ENCODE assay signal across 9 cellular contexts in genomic region chr17:40095356-40095943, GRCh38. TPM values are rescaled to one million over a fixed set of nuclear protein-coding genes. Genes with fewer than 3 reads are reported as not detected.
DNase-seq lines count a peak whose midpoint lies in the region; ATAC-seq and TF ChIP-seq lines count a peak whose summit lies in the region.
"Had no signal": no experiment of that assay in that cellular context is flagged by ENCODE, and none has a peak within 500 bp of the region (broad histone marks: within the 10 kb centered on the region; RNA-seq: fewer than 3 reads in every experiment).

No MANE protein-coding gene starts in this region.

- CTCF ChIA-PET in activated naive CD4-positive, alpha-beta T cell treated with anti-CD3 and anti-CD28 coated beads, Interleukin-2, amount 10 ng/mL, durations not matched to agents 7 days and 5 days (lab: Charles Lee), result interaction anchor here (2.3 to 9.9 kb wide), 3 partner anchors 9 to 20 kb away, joined by 10 to 95 read pairs (median 15); no protein-coding TSS in a partner anchor

- TF ChIP-seq CTCF in body of pancreas (IDR thresholded peaks at IDR 0.05) (no peak), upper lobe of left lung (IDR thresholded peaks at IDR 0.05) (peak in 1 of 6 experiments; percentile 4)

- H3K27ac Mint-ChIP-seq in activated naive CD4-positive, alpha-beta T cell treated with anti-CD3 and anti-CD28 coated beads, Interleukin-2, amount 10 ng/mL, durations not matched to agents 7 days and 5 days, result peak overlapping the region; percentile 87
- peak overlapping the region; percentile 94 to 98 (median 98) for H3K27ac Mint-ChIP-seq in naive B cell

- TF ChIP-seq EP300 in upper lobe of left lung (IDR thresholded peaks at IDR 0.05), result no peak

- 49 to 52% methylated on average over 7 to 17 of the region's 17 CpGs for WGBS in body of pancreas, 2 donors
- 74 to 78% methylated on average over 9 to 17 of the region's 17 CpGs for WGBS in upper lobe of left lung, 2 donors

- DNase-seq in activated naive CD4-positive, alpha-beta T cell treated with anti-CD3 and anti-CD28 coated beads, Interleukin-2, amount 10 ng/mL, durations not matched to agents 7 days and 5 days, result no peak
- DNase-seq in activated naive CD4-positive, alpha-beta T cell (lab: John Stamatoyannopoulos, UW), result no peak
- peak in 3 of 4 donors; percentile 44 to 68 (median 51) for DNase-seq in body of pancreas
- no peak for DNase-seq in naive B cell
- no peak for DNase-seq in upper lobe of left lung
- no peak for DNase-seq in posterior vena cava (ENCODE audit: low spot score)
- no peak for DNase-seq in NCI-H526 (lab: John Stamatoyannopoulos, UW)
- no peak for DNase-seq in kidney tubule cell (ENCODE audit: low spot score)
- DNase-seq: islet precursor cell had no signal

- ATAC-seq in body of pancreas, result no peak
- ATAC-seq in naive B cell (ENCODE audit: low read depth in 2 of 2), result no peak
- no peak for ATAC-seq in upper lobe of left lung (ENCODE audit: low FRiP score in 2 of 2)

- H3K36me3 Mint-ChIP-seq in activated naive CD4-positive, alpha-beta T cell treated with anti-CD3 and anti-CD28 coated beads, Interleukin-2, amount 10 ng/mL, durations not matched to agents 7 days and 5 days, result peaks cover 37% of the 10 kb centered on the region
- H3K36me3 Mint-ChIP-seq in naive B cell, result peaks cover 10 to 25% of the 10 kb centered on the region in 2 donors

- no peaks in the 10 kb centered on the region for H3K9me3 Mint-ChIP-seq in activated naive CD4-positive, alpha-beta T cell treated with anti-CD3 and anti-CD28 coated beads, Interleukin-2, amount 10 ng/mL, durations not matched to agents 7 days and 5 days
- H3K9me3 Mint-ChIP-seq in naive B cell, result peaks cover 0 to 2% (median 0%) of the 10 kb centered on the region in 7 donors

- peaks cover 8 to 9% of the 10 kb centered on the region in 2 donors for H3K36me3 ChIP-seq in body of pancreas (replicated peaks in 1 of 2; ENCODE audit: insufficient read depth in 1 of 2, low read depth in 2 of 2)
- H3K36me3 ChIP-seq in upper lobe of left lung, result peaks cover 9 to 69% (median 49%) of the 10 kb centered on the region in 4 donors

- intact Hi-C loops in body of pancreas (cut with DNase I) (no loop called here), posterior vena cava (cut with DNase I) (no loop called here)

- H3K4me1 ChIP-seq in body of pancreas (peaks cover 66% of the 10 kb centered on the region), upper lobe of left lung (peaks cover 46 to 79% (median 60%) of the 10 kb centered on the region in 4 donors)

- H3K27ac ChIP-seq in body of pancreas (peak overlapping the region; percentile 98 to 100 (median 99)), upper lobe of left lung (peak overlapping the region; percentile 87 to 99 (median 94))

- H3K27me3 ChIP-seq in body of pancreas (no peaks in the 10 kb centered on the region), upper lobe of left lung (no peaks in the 10 kb centered on the region)

- TF ChIP-seq POLR2A in body of pancreas (IDR thresholded peaks at IDR 0.05) (no peak), upper lobe of left lung (IDR thresholded peaks at IDR 0.05) (no peak)

- no peak overlapping the region for H3K4me3 ChIP-seq in body of pancreas
- no peak overlapping the region for H3K4me3 ChIP-seq in upper lobe of left lung

- H3K9me3 ChIP-seq in body of pancreas (no peaks in the 10 kb centered on the region), upper lobe of left lung (no peaks in the 10 kb centered on the region)

- H3K4me3 Mint-ChIP-seq in activated naive CD4-positive, alpha-beta T cell treated with anti-CD3 and anti-CD28 coated beads, Interleukin-2, amount 10 ng/mL, durations not matched to agents 7 days and 5 days, result peak overlapping the region; percentile 65
- H3K4me3 Mint-ChIP-seq in naive B cell, result peak overlapping the region in 7 of 8 donors; percentile 69 to 95 (median 84)

- H3K4me1 Mint-ChIP-seq in activated naive CD4-positive, alpha-beta T cell treated with anti-CD3 and anti-CD28 coated beads, Interleukin-2, amount 10 ng/mL, durations not matched to agents 7 days and 5 days, result peaks cover 69% of the 10 kb centered on the region
- H3K4me1 Mint-ChIP-seq in naive B cell, result peaks cover 63 to 65% (median 65%) of the 10 kb centered on the region in 3 donors

- H3K27me3 Mint-ChIP-seq in activated naive CD4-positive, alpha-beta T cell treated with anti-CD3 and anti-CD28 coated beads, Interleukin-2, amount 10 ng/mL, durations not matched to agents 7 days and 5 days, result no peaks in the 10 kb centered on the region
- H3K27me3 Mint-ChIP-seq in naive B cell, result no peaks in the 10 kb centered on the region

RNA-seq across cellular contexts. Expression of gene NR1D1, which starts 4.9 kb away (rescaled TPM):
- total RNA-seq in body of pancreas, result 1 to 10 TPM; 2.3 to 5.9 TPM
- polyA plus RNA-seq in naive B cell (ENCODE audit: low read depth in 6 of 6), result 1 to 10 TPM in 5 of 6 donors, not detected in 1; 1.1 to 2.9 (median 2.1) TPM
- 10 to 100 TPM in 5 of 6 donors, 1 to 10 TPM in 1; 3.8 to 24.7 (median 15.8) TPM for total RNA-seq in upper lobe of left lung
- 10 to 100 TPM; 20.2 to 24.2 TPM for total RNA-seq in posterior vena cava

RNA-seq across cellular contexts. Expression of gene MSL1, which starts 26.3 kb away (rescaled TPM):
- total RNA-seq in body of pancreas (100 to 1,000 TPM in 1 of 2 donors, 10 to 100 TPM in 1; 75.5 to 157 TPM), upper lobe of left lung (100 to 1,000 TPM in 3 of 6 donors, 10 to 100 TPM in 3; 57.6 to 240 (median 97.0) TPM), posterior vena cava (10 to 100 TPM; 66.7 to 68.8 TPM)
- 10 to 100 TPM in 2 of 6 donors, 1 to 10 TPM in 4; 7.7 to 13.1 (median 9.2) TPM for polyA plus RNA-seq in naive B cell (ENCODE audit: low read depth in 6 of 6)

RNA-seq across cellular contexts. Expression of gene THRA, which starts 32.7 kb away (rescaled TPM):
- total RNA-seq in body of pancreas (10 to 100 TPM; 37.9 to 61.6 TPM), upper lobe of left lung (10 to 100 TPM; 31.0 to 55.3 (median 49.9) TPM), posterior vena cava (10 to 100 TPM; 50.8 to 65.8 TPM)
- polyA plus RNA-seq in naive B cell (ENCODE audit: low read depth in 6 of 6), result 1 to 10 TPM; 1.9 to 5.3 (median 4.7) TPM

RNA-seq across cellular contexts. Expression of gene MED24, which starts 41.2 kb away (rescaled TPM):
- total RNA-seq in body of pancreas (10 to 100 TPM; 34.9 to 38.7 TPM), upper lobe of left lung (100 to 1,000 TPM in 1 of 6 donors, 10 to 100 TPM in 5; 36.5 to 157 (median 71.0) TPM), posterior vena cava (10 to 100 TPM; 46.2 to 53.2 TPM)
- polyA plus RNA-seq in naive B cell (ENCODE audit: low read depth in 6 of 6), result 10 to 100 TPM; 44.9 to 58.9 (median 47.6) TPM

RNA-seq across cellular contexts. Expression of gene CASC3, which starts 44.9 kb away (rescaled TPM):
- total RNA-seq in body of pancreas (10 to 100 TPM; 51.7 to 59.4 TPM), upper lobe of left lung (100 to 1,000 TPM in 2 of 6 donors, 10 to 100 TPM in 4; 52.2 to 141 (median 75.0) TPM), posterior vena cava (100 to 1,000 TPM in 1 of 2 donors, 10 to 100 TPM in 1; 99.2 to 103 TPM)
- 10 to 100 TPM; 31.8 to 60.5 (median 44.5) TPM for polyA plus RNA-seq in naive B cell (ENCODE audit: low read depth in 6 of 6)

Comparison
In these comparisons a context has a peak if more than half of its experiments do, and no peak if none do; other contexts are left out.
1. DNase-seq: peak in body of pancreas (3 of 4); none in activated naive CD4-positive, alpha-beta T cell treated with anti-CD3 and anti-CD28 coated beads, Interleukin-2, amount 10 ng/mL, durations not matched to agents 7 days and 5 days (single experiment), activated naive CD4-positive, alpha-beta T cell (0 of 4), naive B cell (single experiment), upper lobe of left lung (0 of 2), posterior vena cava (single experiment), NCI-H526 (0 of 2) and kidney tubule cell (single experiment).